In the genomic region with DNA sequence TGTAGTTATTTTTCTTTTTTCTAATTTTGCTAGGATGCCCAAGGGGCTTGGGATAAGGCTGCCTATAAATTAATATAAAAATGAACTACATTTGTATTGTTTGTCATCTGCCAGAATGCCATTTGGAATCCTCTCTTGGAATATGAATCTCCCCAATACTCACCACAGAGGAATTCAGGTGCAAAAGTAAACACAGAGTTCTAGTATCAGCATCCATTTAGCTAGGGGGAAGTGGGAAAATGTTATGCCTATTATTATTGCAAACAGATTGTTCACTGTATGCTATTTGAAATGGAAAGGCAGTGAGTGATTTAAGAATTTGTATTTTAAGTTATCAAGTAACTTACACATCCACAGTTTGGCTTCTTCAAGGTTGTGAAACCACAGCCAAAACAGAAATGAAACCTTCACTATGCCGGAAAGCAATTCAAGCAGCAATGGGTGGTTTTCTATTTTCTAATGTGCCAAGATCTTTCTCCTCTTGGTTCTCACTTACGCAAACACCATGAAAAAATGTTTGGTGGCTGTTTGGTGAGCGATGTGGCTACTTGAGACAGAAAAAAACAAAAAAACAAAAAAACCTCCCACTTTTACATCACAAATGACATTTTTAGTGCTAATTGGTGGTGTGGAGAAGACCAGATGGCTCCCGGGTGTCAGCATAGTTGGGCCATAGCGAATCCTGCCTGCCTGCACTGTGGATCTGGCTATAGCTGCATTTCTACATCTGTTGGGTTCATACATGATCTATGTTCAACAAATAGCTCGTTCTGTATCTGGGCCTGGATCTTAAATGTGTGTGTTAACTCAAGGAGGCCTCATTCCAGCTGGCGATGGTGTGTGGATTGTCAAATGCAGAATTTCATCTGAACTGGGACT, we compare ENCODE assay signal across 1 cellular context.
TF ChIP-seq lines count a peak whose summit lies in the region.

No MANE protein-coding gene starts in this region.

TF ChIP-seq in IMR-90, 13 proteins besides CTCF, POLR2A, EP300 and RAD21:
- TF ChIP-seq RFX5 (IDR thresholded peaks at IDR 0.05; ENCODE audit: low read depth, low read length) = no peak
- TF ChIP-seq BHLHE40 (IDR thresholded peaks at IDR 0.05; ENCODE audit: low read depth, low read length) = no peak
- no peak for TF ChIP-seq USF2 (IDR thresholded peaks at IDR 0.05; ENCODE audit: low read depth, low read length)
- no peak for TF ChIP-seq MAZ (IDR thresholded peaks at IDR 0.05; ENCODE audit: borderline replicate concordance, low read depth, low read length)
- TF ChIP-seq MAFK (IDR thresholded peaks at IDR 0.05; ENCODE audit: low read depth, low read length) = no peak
- no peak for TF ChIP-seq CHD1 (IDR thresholded peaks at IDR 0.05; ENCODE audit: low read depth, low read length)
- no peak for TF ChIP-seq RCOR1 (IDR thresholded peaks at IDR 0.05; ENCODE audit: insufficient replicate concordance, low read length)
- no peak for TF ChIP-seq SMC3 (IDR thresholded peaks at IDR 0.05; ENCODE audit: low read depth, low read length)
- no peak for TF ChIP-seq MXI1 (IDR thresholded peaks at IDR 0.05; ENCODE audit: borderline replicate concordance, low read depth, low read length)
- no peak for TF ChIP-seq ELK1 (IDR thresholded peaks at IDR 0.05; ENCODE audit: borderline replicate concordance, low read depth, low read length)
- no peak for TF ChIP-seq NFE2L2 (IDR thresholded peaks at IDR 0.05; ENCODE audit: low read depth, low read length)
- TF ChIP-seq CEBPB (IDR thresholded peaks at IDR 0.05; ENCODE audit: low read depth, low read length) = no peak
- TF ChIP-seq FOS (IDR thresholded peaks at IDR 0.05; ENCODE audit: low read depth, low read length) = no peak
